Comparison of ENCODE assay signal across 8 cellular contexts in genomic region chr9:29691758-29692407, GRCh38.
DNase-seq lines count a peak whose midpoint lies in the region; ATAC-seq, FAIRE-seq and TF ChIP-seq lines count a peak whose summit lies in the region.

No MANE protein-coding gene starts in this region.

- no peak for TF ChIP-seq POLR2A in gastroesophageal sphincter (IDR thresholded peaks at IDR 0.05)

- no peaks in the 10 kb centered on the region for H3K36me3 Mint-ChIP-seq in activated T-cell treated with anti-CD3 and anti-CD28 coated beads, Interleukin-2, amount 50 U/mL, for 4 hours (ENCODE audit: insufficient read depth)

- H3K36me3 ChIP-seq in bronchial epithelial cell (ENCODE audit: control insufficient read depth, insufficient read depth, low read length) = no peaks in the 10 kb centered on the region
- no peaks in the 10 kb centered on the region for H3K36me3 ChIP-seq in gastroesophageal sphincter

- no peak overlapping the region for H3K4me3 Mint-ChIP-seq in activated T-cell treated with anti-CD3 and anti-CD28 coated beads, Interleukin-2, amount 50 U/mL, for 4 hours

- H3K4me1 ChIP-seq in gastroesophageal sphincter = no peaks in the 10 kb centered on the region

- no peak for TF ChIP-seq EP300 in gastroesophageal sphincter (IDR thresholded peaks at IDR 0.05)

- peak; percentile 7 for DNase-seq in NCI-H2171 treated with DMSO at 0.1 percent for 48 hours (lab: John Stamatoyannopoulos, UW)
- no peak for DNase-seq in NCI-H2171 (lab: John Stamatoyannopoulos, UW)
- DNase-seq in NCI-H1694 (lab: John Stamatoyannopoulos, UW) = peak; percentile 33
- peak; percentile 50 for DNase-seq in bronchial epithelial cell (ENCODE audit: low read depth)
- DNase-seq in putamen (ENCODE audit: low spot score) = peak; percentile 2
- no peak for DNase-seq in activated T-cell treated with anti-CD3 and anti-CD28 coated beads, Interleukin-2, amount 50 U/mL, for 4 hours
- no peak for DNase-seq in mucosa of gallbladder (ENCODE audit: low spot score)

- TF ChIP-seq CTCF in bronchial epithelial cell (IDR thresholded peaks at IDR 0.05; ENCODE audit: insufficient read depth, low read length, severe bottlenecking) (peak; percentile 60), gastroesophageal sphincter (IDR thresholded peaks at IDR 0.05) (no peak)

- 21 to 23% methylated on average over 2 to 5 of the region's 7 CpGs for WGBS in gastroesophageal sphincter (ENCODE audit: low coverage in 1 of 2), 2 donors

- H3K9me3 ChIP-seq in gastroesophageal sphincter = peaks cover 0 to 17% (median 0%) of the 10 kb centered on the region in 3 donors

- H3K4me3 ChIP-seq in bronchial epithelial cell (ENCODE audit: low read depth, low read length) (no peak overlapping the region), gastroesophageal sphincter (no peak overlapping the region)

- H3K27me3 ChIP-seq in bronchial epithelial cell (ENCODE audit: control insufficient read depth, insufficient read depth, low read length) (no peaks in the 10 kb centered on the region), gastroesophageal sphincter (no peaks in the 10 kb centered on the region)

- no peak for FAIRE-seq in bronchial epithelial cell (lab: Jason Lieb, UNC)

- H3K27ac ChIP-seq in gastroesophageal sphincter = no peak overlapping the region

- H3K27me3 Mint-ChIP-seq in activated T-cell treated with anti-CD3 and anti-CD28 coated beads, Interleukin-2, amount 50 U/mL, for 4 hours (ENCODE audit: low read depth) = no peaks in the 10 kb centered on the region

- peaks cover 19% of the 10 kb centered on the region for H3K9me3 Mint-ChIP-seq in activated T-cell treated with anti-CD3 and anti-CD28 coated beads, Interleukin-2, amount 50 U/mL, for 4 hours

- no peak for ATAC-seq in gastroesophageal sphincter
- ATAC-seq in activated T-cell treated with anti-CD3 and anti-CD28 coated beads, Interleukin-2, amount 50 U/mL, for 4 hours = no peak

- H3K4me1 Mint-ChIP-seq in activated T-cell treated with anti-CD3 and anti-CD28 coated beads, Interleukin-2, amount 50 U/mL, for 4 hours (ENCODE audit: low read depth) = no peaks in the 10 kb centered on the region

Comparison
In these comparisons a context has a peak if more than half of its experiments do, and no peak if none do; other contexts are left out.
1. DNase-seq: peak in NCI-H2171 treated with DMSO at 0.1 percent for 48 hours (single experiment), NCI-H1694 (single experiment), bronchial epithelial cell (single experiment) and putamen (single experiment); none in NCI-H2171 (single experiment), activated T-cell treated with anti-CD3 and anti-CD28 coated beads, Interleukin-2, amount 50 U/mL, for 4 hours (single experiment) and mucosa of gallbladder (single experiment).